ENCODE assay signal across 30 cellular contexts in the genomic region with DNA sequence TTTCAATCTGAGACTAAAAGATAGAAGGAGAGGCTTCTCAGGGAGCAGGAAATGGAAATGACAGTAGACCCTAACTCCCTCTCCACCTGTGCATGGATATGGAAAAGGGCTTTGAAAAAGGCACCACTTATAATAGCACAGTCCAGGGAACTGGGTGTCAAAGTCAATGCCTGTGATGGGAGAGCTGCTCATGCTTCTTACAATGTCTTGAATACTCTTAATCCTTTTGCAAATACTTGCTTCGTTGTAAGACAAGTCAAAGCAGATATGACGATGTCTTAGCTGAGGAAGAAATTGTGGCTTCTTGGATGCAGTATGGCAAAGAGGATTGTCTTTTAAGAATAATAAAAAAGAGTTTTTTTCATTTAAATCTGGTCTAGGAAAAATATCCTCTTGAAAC.
DNase-seq lines count a peak whose midpoint lies in the region; ATAC-seq, FAIRE-seq and TF ChIP-seq lines count a peak whose summit lies in the region.
"Had no signal": no experiment of that assay in that cellular context is flagged by ENCODE, and none has a peak within 500 bp of the region (broad histone marks: within the 10 kb centered on the region; RNA-seq: fewer than 3 reads in every experiment).

No MANE protein-coding gene starts in this region.

- BruUV-seq in HCT116 (replicated peaks; lab: Mats Ljungman, UMichigan) = no TSS peak

- no peak overlapping the region for H3K27ac ChIP-seq in HCT116 (ENCODE audit: low read depth, low read length)
- no peak overlapping the region for H3K27ac ChIP-seq in astrocyte (ENCODE audit: low read depth, low read length)
- no peak overlapping the region for H3K27ac ChIP-seq in keratinocyte (ENCODE audit: control insufficient read depth, insufficient read depth, low read length)
- H3K27ac ChIP-seq: KMS-11, neural progenitor cell, RWPE1, VCaP had no signal

- no peaks in the 10 kb centered on the region for H3K79me2 ChIP-seq in HCT116 (ENCODE audit: insufficient read depth, low read length)
- no peaks in the 10 kb centered on the region for H3K79me2 ChIP-seq in astrocyte (ENCODE audit: insufficient read depth, low read length)
- H3K79me2 ChIP-seq in keratinocyte (ENCODE audit: control insufficient read depth, insufficient read depth, low read length) = no peaks in the 10 kb centered on the region

- peak overlapping the region; percentile 1 for H2AFZ ChIP-seq in HCT116 (ENCODE audit: low read depth, low read length, poor library complexity, severe bottlenecking)
- H2AFZ ChIP-seq in astrocyte (ENCODE audit: low read depth, low read length) = no peak overlapping the region
- no peak overlapping the region for H2AFZ ChIP-seq in keratinocyte (ENCODE audit: control insufficient read depth, low read length)
- H2AFZ ChIP-seq: GM23338, neural progenitor cell had no signal

- H3K9me3 Mint-ChIP-seq in astrocyte (ENCODE audit: unreplicated experiment) (no peaks in the 10 kb centered on the region), T-cell (no peaks in the 10 kb centered on the region)
- H3K9me3 Mint-ChIP-seq: activated T-cell treated with anti-CD3 and anti-CD28 coated beads, Interleukin-2, amount 50 U/mL, for 72 hours; brain; CD8-positive, alpha-beta memory T cell; GM23338; neural progenitor cell; T-helper 2 cell treated with Interferon-gamma antibody and Interleukin-4, amounts not matched to agents 5 μg/mL and 100 μg/mL, for 36 hours had no signal

- no peaks in the 10 kb centered on the region for H3K36me3 Mint-ChIP-seq in astrocyte (ENCODE audit: low read depth, unreplicated experiment)
- no peaks in the 10 kb centered on the region for H3K36me3 Mint-ChIP-seq in T-cell
- H3K36me3 Mint-ChIP-seq: brain; CD8-positive, alpha-beta memory T cell; neural progenitor cell had no signal

- no peak for DNase-seq in HCT116 (ENCODE audit: low read depth, low spot score)
- no peak for DNase-seq in astrocyte (ENCODE audit: low read depth)
- DNase-seq in keratinocyte (ENCODE audit: low read depth, low spot score) = no peak
- DNase-seq in GM13977 (ENCODE audit: low spot score) = no peak
- no peak for DNase-seq in T-cell
- no peak for DNase-seq in KBM-7
- DNase-seq: activated CD4-positive, alpha-beta T cell treated with anti-CD3 and anti-CD28 coated beads for 48 hours; activated naive CD4-positive, alpha-beta T cell treated with Interleukin-2 at 50 U/mL for 16 hours; activated T-cell treated with anti-CD3 and anti-CD28 coated beads, Interleukin-2, amount 50 U/mL, for 72 hours; adrenal gland; BE2C; CD8-positive, alpha-beta memory T cell; effector CD4-positive, alpha-beta T cell; erythroblast; NCI-H1417; NCI-H345; stimulated activated naive CD8-positive, alpha-beta T cell treated with anti-CD3 and anti-CD28 coated beads, Interleukin-15, Interleukin-2, amounts not matched to agents 100 U/mL and 50 U/mL, for 24 hours had no signal

- H3K4me1 ChIP-seq in HCT116 (ENCODE audit: control insufficient read depth in 1 of 2, insufficient read depth in 2 of 2, low read length in 2 of 2) = peaks cover 0 to 12% of the 10 kb centered on the region in 2 experiments; a peak in 2 of 4 replicates
- H3K4me1 ChIP-seq in astrocyte (ENCODE audit: insufficient read depth, low read length) = peaks cover 15% of the 10 kb centered on the region
- peaks cover 16% of the 10 kb centered on the region for H3K4me1 ChIP-seq in keratinocyte (ENCODE audit: control insufficient read depth, extremely low read depth, insufficient read depth, low read length)
- H3K4me1 ChIP-seq in skeletal muscle satellite cell (ENCODE audit: control insufficient read depth, insufficient read depth, low read length) = peaks cover 40% of the 10 kb centered on the region
- H3K4me1 ChIP-seq: BE2C, neural progenitor cell had no signal

- dilution Hi-C loops in keratinocyte (cut with MboI; ENCODE audit: extremely low pct_ligation_motif_present, low sequenced_read_pairs) = no loop called here

- no peaks in the 10 kb centered on the region for H3K9me1 ChIP-seq in keratinocyte (ENCODE audit: control insufficient read depth, extremely low read depth, insufficient read depth, low read length)

- no peak overlapping the region for H3K4me3 ChIP-seq in HCT116 (replicated peaks in 1 of 2; ENCODE audit: low read depth in 1 of 2, low read length in 2 of 2)
- H3K4me3 ChIP-seq in astrocyte (ENCODE audit: insufficient read depth, low read depth, low read length) = no peak overlapping the region
- no peak overlapping the region for H3K4me3 ChIP-seq in keratinocyte (ENCODE audit: control insufficient read depth in 2 of 3, extremely low read depth in 1 of 3, insufficient read depth in 2 of 3, low read depth in 1 of 3, low read length in 3 of 3)
- H3K4me3 ChIP-seq in skeletal muscle satellite cell (ENCODE audit: low read length) = no peak overlapping the region
- H3K4me3 ChIP-seq: GM23338, neural progenitor cell had no signal

- H3K27me3 Mint-ChIP-seq in astrocyte (ENCODE audit: low read depth, unreplicated experiment) = no peaks in the 10 kb centered on the region
- peaks cover 0 to 3% of the 10 kb centered on the region in 2 donors for H3K27me3 Mint-ChIP-seq in T-cell
- H3K27me3 Mint-ChIP-seq: progenitor cell of endocrine pancreas had no signal

- no peak for TF ChIP-seq RAD21 in HCT116 (IDR thresholded peaks at IDR 0.05; ENCODE audit: low read depth)

- FAIRE-seq in astrocyte (lab: Jason Lieb, UNC) (no peak), keratinocyte (lab: Jason Lieb, UNC) (no peak)
- FAIRE-seq: colon, HTR-8/SVneo had no signal

- peak overlapping the region; percentile 7 for H3K4me2 ChIP-seq in HCT116 (ENCODE audit: low read length)
- H3K4me2 ChIP-seq in astrocyte (ENCODE audit: low read length) = peak overlapping the region; percentile 49
- H3K4me2 ChIP-seq in keratinocyte (ENCODE audit: control insufficient read depth, extremely low read depth, insufficient read depth, low read depth, low read length) = peak overlapping the region; percentile 17
- peak overlapping the region; percentile 25 for H3K4me2 ChIP-seq in skeletal muscle satellite cell (ENCODE audit: low read length)
- H3K4me2 ChIP-seq: GM23338, KMS-11, neural progenitor cell had no signal

- H3K9me2 ChIP-seq in HCT116 (ENCODE audit: insufficient read depth) = no peaks in the 10 kb centered on the region

- ATAC-seq in HCT116 = no peak
- ATAC-seq in T-cell (replicated peaks in 1 of 4) = no peak
- ATAC-seq in HG02852 (IDR thresholded peaks at IDR 0.05; ENCODE audit: unreplicated experiment) = no peak
- ATAC-seq: activated T-cell treated with anti-CD3 and anti-CD28 coated beads, Interleukin-2, amount 50 U/mL, for 72 hours; GM23338; sciatic nerve; stimulated activated naive CD8-positive, alpha-beta T cell treated with anti-CD3 and anti-CD28 coated beads, Interleukin-15, Interleukin-2, amounts not matched to agents 100 U/mL and 50 U/mL, for 24 hours had no signal

- no peak for TF ChIP-seq POLR2A in HCT116 (IDR thresholded peaks at IDR 0.05; ENCODE audit: borderline replicate concordance, extremely low read depth, insufficient read depth, insufficient read length)

- POLR2A ChIA-PET in HCT116 (lab: Charles Lee) (no interaction called here), T-cell (lab: Charles Lee) (no interaction called here)

- H4K20me1 ChIP-seq in HCT116 (ENCODE audit: insufficient read depth) (no peaks in the 10 kb centered on the region), astrocyte (ENCODE audit: insufficient read depth, low read length) (no peaks in the 10 kb centered on the region), keratinocyte (ENCODE audit: control insufficient read depth, extremely low read depth, insufficient read depth, low read length) (no peaks in the 10 kb centered on the region)

- in situ Hi-C loops in GM13977 (cut with MboI; ENCODE audit: low pct_unique_long_range_greater_than_20kb, low sequenced_read_pairs, unreplicated experiment) = no loop called here
- in situ Hi-C loops in KBM-7 (cut with MboI; ENCODE audit: low pct_unique_long_range_greater_than_20kb, low sequenced_read_pairs) = no loop called here

- H3K36me3 ChIP-seq in HCT116 (ENCODE audit: control insufficient read depth in 1 of 2, insufficient read depth in 2 of 2, low read length in 2 of 2) = no peaks in the 10 kb centered on the region
- no peaks in the 10 kb centered on the region for H3K36me3 ChIP-seq in astrocyte (ENCODE audit: insufficient read depth, low read length)
- no peaks in the 10 kb centered on the region for H3K36me3 ChIP-seq in keratinocyte (ENCODE audit: control insufficient read depth in 2 of 2, extremely low read depth in 1 of 2, insufficient read depth in 2 of 2, low read length in 2 of 2)
- H3K36me3 ChIP-seq in skeletal muscle satellite cell (ENCODE audit: insufficient read depth, low read length) = no peaks in the 10 kb centered on the region
- H3K36me3 ChIP-seq: adrenal gland, BE2C, neural progenitor cell had no signal

- peaks cover 31% of the 10 kb centered on the region for H3K4me1 Mint-ChIP-seq in astrocyte (ENCODE audit: low read depth, unreplicated experiment)
- no peaks in the 10 kb centered on the region for H3K4me1 Mint-ChIP-seq in T-cell
- H3K4me1 Mint-ChIP-seq: CD8-positive, alpha-beta memory T cell; GM23338; neural progenitor cell had no signal

- TF ChIP-seq CTCF in HCT116 (IDR thresholded peaks at IDR 0.05 in 2 of 3, conservative IDR thresholded peaks at IDR 0.05 in 1 of 3; ENCODE audit: borderline replicate concordance in 1 of 3, insufficient read depth in 1 of 3, low read depth in 2 of 3, low read length in 2 of 3) (no peak), astrocyte (IDR thresholded peaks at IDR 0.05; ENCODE audit: insufficient read depth, low read depth, low read length) (no peak), keratinocyte (optimal IDR thresholded peaks at IDR 0.05 in 1 of 3, IDR thresholded peaks at IDR 0.05 in 1 of 3, conservative IDR thresholded peaks at IDR 0.05 in 1 of 3; ENCODE audit: extremely low read depth in 1 of 3, insufficient read depth in 2 of 3, low read length in 3 of 3) (no peak), GM13977 (IDR thresholded peaks at IDR 0.05; ENCODE audit: extremely low read depth, insufficient read depth, missing control alignments) (no peak)

- H3K4me3 Mint-ChIP-seq in astrocyte (ENCODE audit: unreplicated experiment) (no peak overlapping the region), T-cell (no peak overlapping the region)
- H3K4me3 Mint-ChIP-seq: activated T-cell treated with anti-CD3 and anti-CD28 coated beads, Interleukin-2, amount 50 U/mL, for 72 hours; brain; CD8-positive, alpha-beta memory T cell; GM23338; neural progenitor cell; T-helper 2 cell treated with Interferon-gamma antibody and Interleukin-4, amounts not matched to agents 5 μg/mL and 100 μg/mL, for 36 hours had no signal

- intact Hi-C loops in HCT116 (cut with micrococcal nuclease) = no loop called here

- RAD21 ChIA-PET in HCT116 (lab: Charles Lee; ENCODE audit: low non-redundant PET in 1 of 2, low total read pairs in 2 of 2, uncharacterized antibody in 2 of 2, unreplicated experiment in 2 of 2) = no interaction called here

- H3K27ac Mint-ChIP-seq in astrocyte (ENCODE audit: unreplicated experiment) (peak overlapping the region; percentile 23), T-cell (no peak overlapping the region)
- H3K27ac Mint-ChIP-seq: activated T-cell treated with anti-CD3 and anti-CD28 coated beads, Interleukin-2, amount 50 U/mL, for 72 hours; brain; CD8-positive, alpha-beta memory T cell; GM23338; neural progenitor cell; progenitor cell of endocrine pancreas; T-helper 2 cell treated with Interferon-gamma antibody and Interleukin-4, amounts not matched to agents 5 μg/mL and 100 μg/mL, for 36 hours had no signal

- CTCF ChIA-PET in HCT116 (lab: Charles Lee) = no interaction called here
- CTCF ChIA-PET in T-cell (lab: Charles Lee) = no interaction called here

- H3K9me3 ChIP-seq in HCT116 (ENCODE audit: control insufficient read depth in 1 of 2, insufficient read depth in 1 of 2, low read depth in 1 of 2, low read length in 2 of 2) (no peaks in the 10 kb centered on the region), astrocyte (ENCODE audit: insufficient read depth, low read depth, low read length) (no peaks in the 10 kb centered on the region), keratinocyte (ENCODE audit: control insufficient read depth, low read depth, low read length) (no peaks in the 10 kb centered on the region), skeletal muscle satellite cell (replicated peaks; ENCODE audit: low read length) (no peaks in the 10 kb centered on the region)
- H3K9me3 ChIP-seq: adrenal gland, BE2C had no signal

- H3K9ac ChIP-seq in HCT116 (ENCODE audit: low read length) = no peak overlapping the region
- no peak overlapping the region for H3K9ac ChIP-seq in astrocyte (ENCODE audit: low read length)
- no peak overlapping the region for H3K9ac ChIP-seq in keratinocyte (ENCODE audit: control insufficient read depth, extremely low read depth, insufficient read depth, low read length)
- H3K9ac ChIP-seq in skeletal muscle satellite cell (ENCODE audit: low read depth, low read length) = peak overlapping the region; percentile 21
- H3K9ac ChIP-seq: KMS-11, neural progenitor cell had no signal

- H3K27me3 ChIP-seq in HCT116 (ENCODE audit: insufficient read depth, low read length) (no peaks in the 10 kb centered on the region), astrocyte (ENCODE audit: insufficient read depth, low read length) (no peaks in the 10 kb centered on the region), keratinocyte (ENCODE audit: control insufficient read depth, extremely low read depth, insufficient read depth, low read length) (no peaks in the 10 kb centered on the region), skeletal muscle satellite cell (ENCODE audit: control insufficient read depth, insufficient read depth, low read length) (no peaks in the 10 kb centered on the region)
- H3K27me3 ChIP-seq: adrenal gland, BE2C, neural progenitor cell had no signal
